9 cellular contexts compared by ENCODE assay signal in genomic region chr17:82215095-82215971, GRCh38. TPM values are rescaled to one million over a fixed set of nuclear protein-coding genes. Genes with fewer than 3 reads are reported as not detected.
DNase-seq lines count a peak whose midpoint lies in the region; ATAC-seq and TF ChIP-seq lines count a peak whose summit lies in the region.
"Had no signal": no experiment of that assay in that cellular context is flagged by ENCODE, and none has a peak within 500 bp of the region (broad histone marks: within the 10 kb centered on the region; RNA-seq: fewer than 3 reads in every experiment).

No MANE protein-coding gene starts in this region.

- no peak for TF ChIP-seq POLR2A in HCT116 (IDR thresholded peaks at IDR 0.05; ENCODE audit: borderline replicate concordance, extremely low read depth, insufficient read depth, insufficient read length)

- POLR2A ChIA-PET in HCT116 (lab: Charles Lee), result interaction anchor here (1.1 to 4.2 kb wide), 3 partner anchors 9 to 20 kb away, joined by 3 to 31 read pairs (median 12); partner anchors contain the start of gene SLC16A3

- DNase-seq in HCT116 (ENCODE audit: low read depth, low spot score) (no peak), naive B cell (no peak), GDM1 (lab: John Stamatoyannopoulos, UW) (no peak), SW480 (ENCODE audit: low spot score) (no peak), omental fat pad (ENCODE audit: low spot score) (no peak)
- no peak for DNase-seq in activated T-cell treated with anti-CD3 and anti-CD28 coated beads, Interleukin-2, amount 50 U/mL, for 4 hours
- DNase-seq: activated CD4-positive, alpha-beta T cell treated with anti-CD3 and anti-CD28 coated beads for 1 hour had no signal

- peaks cover 18% of the 10 kb centered on the region for H3K79me2 ChIP-seq in HCT116 (ENCODE audit: insufficient read depth, low read length)

- TF ChIP-seq CTCF in C4-2B (conservative IDR thresholded peaks at IDR 0.05), result no peak
- TF ChIP-seq CTCF in HCT116 (IDR thresholded peaks at IDR 0.05 in 2 of 3, conservative IDR thresholded peaks at IDR 0.05 in 1 of 3; ENCODE audit: borderline replicate concordance in 1 of 3, insufficient read depth in 1 of 3, low read depth in 2 of 3, low read length in 2 of 3), result no peak
- no peak for TF ChIP-seq CTCF in omental fat pad (IDR thresholded peaks at IDR 0.05)

- H4K20me1 ChIP-seq in HCT116 (ENCODE audit: insufficient read depth), result no peaks in the 10 kb centered on the region

- H3K36me3 ChIP-seq in HCT116 (ENCODE audit: control insufficient read depth in 1 of 2, insufficient read depth in 2 of 2, low read length in 2 of 2), result no peaks in the 10 kb centered on the region

- RAD21 ChIA-PET in HCT116 (lab: Charles Lee; ENCODE audit: low non-redundant PET in 1 of 2, low total read pairs in 2 of 2, uncharacterized antibody in 2 of 2, unreplicated experiment in 2 of 2), result interaction anchor here in 1 of 2 experiments (0.6 to 1.5 kb wide), 2 partner anchors 14 to 77 kb away, joined by 3 to 6 read pairs; partner anchors contain the start of gene SLC16A3

- no TSS peak for BruUV-seq in HCT116 (replicated peaks; lab: Mats Ljungman, UMichigan)

- no peaks in the 10 kb centered on the region for H3K9me2 ChIP-seq in HCT116 (ENCODE audit: insufficient read depth)

- H3K9me3 Mint-ChIP-seq in activated naive CD8-positive, alpha-beta T cell (ENCODE audit: low read depth), result no peaks in the 10 kb centered on the region
- no peaks in the 10 kb centered on the region for H3K9me3 Mint-ChIP-seq in naive B cell
- H3K9me3 Mint-ChIP-seq in activated T-cell treated with anti-CD3 and anti-CD28 coated beads, Interleukin-2, amount 50 U/mL, for 4 hours, result no peaks in the 10 kb centered on the region

- H3K36me3 Mint-ChIP-seq in activated naive CD8-positive, alpha-beta T cell, result no peaks in the 10 kb centered on the region
- H3K36me3 Mint-ChIP-seq in naive B cell, result no peaks in the 10 kb centered on the region
- no peaks in the 10 kb centered on the region for H3K36me3 Mint-ChIP-seq in activated T-cell treated with anti-CD3 and anti-CD28 coated beads, Interleukin-2, amount 50 U/mL, for 4 hours (ENCODE audit: insufficient read depth)

- no peak overlapping the region for H2AFZ ChIP-seq in HCT116 (ENCODE audit: low read depth, low read length, poor library complexity, severe bottlenecking)

- H3K4me3 Mint-ChIP-seq in activated naive CD8-positive, alpha-beta T cell, result peak overlapping the region; percentile 32
- H3K4me3 Mint-ChIP-seq in naive B cell, result peak overlapping the region in 7 of 8 donors; percentile 2 to 86 (median 36)
- no peak overlapping the region for H3K4me3 Mint-ChIP-seq in activated T-cell treated with anti-CD3 and anti-CD28 coated beads, Interleukin-2, amount 50 U/mL, for 4 hours

- H3K27ac Mint-ChIP-seq in activated naive CD8-positive, alpha-beta T cell, result no peak overlapping the region
- H3K27ac Mint-ChIP-seq in naive B cell, result peak overlapping the region in 4 of 6 donors; percentile 85 to 95 (median 90)

- ATAC-seq in HCT116 (no peak), naive B cell (ENCODE audit: low read depth in 2 of 2) (no peak), omental fat pad (ENCODE audit: low FRiP score) (no peak)
- no peak for ATAC-seq in activated T-cell treated with anti-CD3 and anti-CD28 coated beads, Interleukin-2, amount 50 U/mL, for 4 hours

- CTCF ChIA-PET in HCT116 (lab: Charles Lee), result interaction anchor here (0.6 to 1.7 kb wide), 3 partner anchors 9 to 185 kb away, joined by 3 to 10 read pairs (median 4); no protein-coding TSS in a partner anchor

- peaks cover 26% of the 10 kb centered on the region for H3K4me1 Mint-ChIP-seq in activated naive CD8-positive, alpha-beta T cell (ENCODE audit: low read depth)
- H3K4me1 Mint-ChIP-seq in naive B cell, result peaks cover 25 to 36% (median 26%) of the 10 kb centered on the region in 3 donors
- peaks cover 37% of the 10 kb centered on the region for H3K4me1 Mint-ChIP-seq in activated T-cell treated with anti-CD3 and anti-CD28 coated beads, Interleukin-2, amount 50 U/mL, for 4 hours (ENCODE audit: low read depth)

- peak overlapping the region in 1 of 2 experiments; percentile 46; a peak in 2 of 4 replicates for H3K4me3 ChIP-seq in HCT116 (replicated peaks in 1 of 2; ENCODE audit: low read depth in 1 of 2, low read length in 2 of 2)

- TF ChIP-seq RAD21 in HCT116 (IDR thresholded peaks at IDR 0.05; ENCODE audit: low read depth), result no peak

- H3K4me1 ChIP-seq in HCT116 (ENCODE audit: control insufficient read depth in 1 of 2, insufficient read depth in 2 of 2, low read length in 2 of 2), result peaks cover 50 to 82% of the 10 kb centered on the region in 2 experiments

- peak overlapping the region; percentile 99 for H3K4me2 ChIP-seq in HCT116 (ENCODE audit: low read length)

- no peaks in the 10 kb centered on the region for H3K27me3 Mint-ChIP-seq in activated naive CD8-positive, alpha-beta T cell
- peaks cover 0 to 6% (median under 1%) of the 10 kb centered on the region in 3 donors for H3K27me3 Mint-ChIP-seq in naive B cell
- no peaks in the 10 kb centered on the region for H3K27me3 Mint-ChIP-seq in activated T-cell treated with anti-CD3 and anti-CD28 coated beads, Interleukin-2, amount 50 U/mL, for 4 hours (ENCODE audit: low read depth)

- H3K9me3 ChIP-seq in HCT116 (ENCODE audit: control insufficient read depth in 1 of 2, insufficient read depth in 1 of 2, low read depth in 1 of 2, low read length in 2 of 2), result no peaks in the 10 kb centered on the region

- no peaks in the 10 kb centered on the region for H3K27me3 ChIP-seq in HCT116 (ENCODE audit: insufficient read depth, low read length)

- intact Hi-C loops in HCT116 (cut with micrococcal nuclease), result no loop called here

- H3K27ac ChIP-seq in C4-2B (peak overlapping the region; percentile 39), HCT116 (ENCODE audit: low read depth, low read length) (peak overlapping the region; percentile 98)

- H3K9ac ChIP-seq in HCT116 (ENCODE audit: low read length), result peak overlapping the region; percentile 68

TF ChIP-seq in HCT116, 20 proteins besides CTCF, POLR2A, EP300 and RAD21:
- TF ChIP-seq REST (IDR thresholded peaks at IDR 0.05; ENCODE audit: low read depth) (no peak), SP1 (IDR thresholded peaks at IDR 0.05; ENCODE audit: low read depth) (no peak), ATF3 (IDR thresholded peaks at IDR 0.05) (no peak), ZFX (IDR thresholded peaks at IDR 0.05) (peak; percentile 45; the same call in 1 of the 2 replicates)

RNA-seq across cellular contexts. Expression of gene CCDC57, which starts 2.7 kb away (rescaled TPM):
- 143 TPM for total RNA-seq in HCT116 (2021; ENCODE audit: unreplicated experiment)
- 99.2 and 103 TPM in 2 replicates for polyA plus RNA-seq in HCT116 (2012)
- polyA plus RNA-seq in naive B cell (ENCODE audit: low read depth in 6 of 6), result 10 to 100 TPM; 15.9 to 31.8 (median 26.5) TPM
- 10 to 100 TPM; 48.9 to 64.6 (median 60.5) TPM for total RNA-seq in activated T-cell treated with anti-CD3 and anti-CD28 coated beads, Interleukin-2, amount 50 U/mL, for 4 hours
- total RNA-seq in omental fat pad, result 10 to 100 TPM; 14.8 to 32.0 (median 21.9) TPM

RNA-seq across cellular contexts. Expression of gene SLC16A3, which starts 13.5 kb away (rescaled TPM):
- total RNA-seq in HCT116 (2021; ENCODE audit: unreplicated experiment) (445 TPM), omental fat pad (10 to 100 TPM; 25.1 to 68.0 (median 27.5) TPM)
- polyA plus RNA-seq in HCT116 (2012), result 422 and 492 TPM in 2 replicates
- polyA plus RNA-seq in naive B cell (ENCODE audit: low read depth in 6 of 6), result 1 to 10 TPM; 1.9 to 3.6 (median 1.9) TPM
- 10 to 100 TPM; 22.0 to 31.5 (median 26.3) TPM for total RNA-seq in activated T-cell treated with anti-CD3 and anti-CD28 coated beads, Interleukin-2, amount 50 U/mL, for 4 hours

RNA-seq across cellular contexts. Expression of gene CSNK1D, which starts 58.2 kb away (rescaled TPM):
- total RNA-seq in HCT116 (2021; ENCODE audit: unreplicated experiment) (176 TPM), omental fat pad (100 to 1,000 TPM in 2 of 4 donors, 10 to 100 TPM in 2; 54.7 to 117 (median 98.4) TPM)
- polyA plus RNA-seq in HCT116 (2012), result 184 and 197 TPM in 2 replicates
- polyA plus RNA-seq in naive B cell (ENCODE audit: low read depth in 6 of 6), result 10 to 100 TPM; 27.7 to 78.6 (median 63.4) TPM
- 100 to 1,000 TPM; 152 to 170 (median 164) TPM for total RNA-seq in activated T-cell treated with anti-CD3 and anti-CD28 coated beads, Interleukin-2, amount 50 U/mL, for 4 hours
